ENCODE assay signal across 8 cellular contexts in the genomic region with DNA sequence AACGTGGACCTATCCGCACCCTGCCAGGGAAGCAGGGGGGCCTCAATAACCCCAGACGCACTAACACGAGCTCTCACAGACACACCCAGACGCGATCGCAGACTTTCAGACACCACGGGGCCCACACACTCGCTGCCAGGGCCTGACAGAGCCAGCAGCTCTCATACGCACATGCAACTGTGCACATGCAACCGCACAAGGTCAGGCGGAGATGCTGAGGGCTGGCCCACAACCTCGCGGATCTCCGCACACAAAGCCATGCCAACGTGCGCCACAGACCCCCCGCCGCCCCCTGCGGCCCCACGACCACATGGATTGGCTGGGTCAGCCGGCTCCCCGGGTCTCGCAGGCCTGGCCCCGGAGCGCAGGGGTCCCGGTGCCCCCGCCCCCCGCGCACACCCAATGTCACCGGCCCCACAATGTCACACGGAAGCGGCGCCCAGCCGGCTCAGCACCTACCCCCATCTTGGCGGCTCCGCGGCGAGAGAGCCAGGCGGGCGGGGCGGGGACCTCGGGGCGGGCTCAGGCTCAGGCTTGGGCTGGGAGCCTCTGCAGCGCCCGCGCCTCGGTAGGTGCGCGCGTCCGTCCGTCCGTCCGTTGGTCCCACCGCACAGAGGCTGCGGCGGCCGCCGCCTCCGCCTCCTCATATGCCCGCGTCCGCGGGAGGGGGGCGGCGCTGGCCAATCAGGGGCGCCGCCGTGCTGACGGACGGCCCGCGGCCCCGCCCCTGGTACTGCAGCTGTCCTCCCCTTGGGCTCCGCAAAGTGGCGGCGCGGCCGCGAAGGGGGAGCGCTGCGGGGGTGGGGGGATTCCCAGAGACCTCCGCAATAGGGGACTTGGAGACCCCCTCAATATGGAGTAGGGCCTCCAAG. TPM values are rescaled to one million over a fixed set of nuclear protein-coding genes. Genes with fewer than 3 reads are reported as not detected.
DNase-seq lines count a peak whose midpoint lies in the region; ATAC-seq lines count a peak whose summit lies in the region.

A gene (minus strand): TSS at position 619 of the 872 bp plus-strand sequence. CDS start 154 bp downstream, at position 465.

- H3K27ac Mint-ChIP-seq in activated naive CD8-positive, alpha-beta T cell treated with anti-CD3 and anti-CD28 coated beads for 36 hours: peak within 1 kb of the TSS; percentile 8

- DNase-seq in Daoy (ENCODE audit: low read depth): peak; percentile 83
- peak; percentile 18 to 34 for DNase-seq in Kasumi-1 (lab: John Stamatoyannopoulos, UW)
- peak; percentile 79 for DNase-seq in SK-N-DZ (ENCODE audit: low spot score)
- peak; percentile 79 for DNase-seq in activated naive CD8-positive, alpha-beta T cell treated with anti-CD3 and anti-CD28 coated beads for 36 hours
- peak; percentile 66 for DNase-seq in left cardiac atrium

- peaks cover 39% of the 10 kb centered on the region for H3K27me3 Mint-ChIP-seq in activated naive CD8-positive, alpha-beta T cell treated with anti-CD3 and anti-CD28 coated beads for 36 hours

- peaks cover 17% of the 10 kb centered on the region for H3K4me1 Mint-ChIP-seq in activated naive CD8-positive, alpha-beta T cell treated with anti-CD3 and anti-CD28 coated beads for 36 hours

- no peaks in the 10 kb centered on the region for H3K36me3 ChIP-seq in rectal smooth muscle tissue (ENCODE audit: control insufficient read depth, insufficient read depth, low read length)

- no peak within 1 kb of the TSS for H3K9ac ChIP-seq in rectal smooth muscle tissue (ENCODE audit: low read length)

- H3K4me3 ChIP-seq in rectal smooth muscle tissue (ENCODE audit: low read length): peak within 1 kb of the TSS; percentile 46

- no peak within 1 kb of the TSS for H3K27ac ChIP-seq in rectal smooth muscle tissue (ENCODE audit: low read depth, low read length)

- peak within 1 kb of the TSS; percentile 83 for H3K4me3 Mint-ChIP-seq in activated naive CD8-positive, alpha-beta T cell treated with anti-CD3 and anti-CD28 coated beads for 36 hours

- ATAC-seq in left cardiac atrium: peak; percentile 80 to 84
- ATAC-seq in HG03378 (IDR thresholded peaks at IDR 0.05; ENCODE audit: unreplicated experiment): no peak
- ATAC-seq in GM19463 (IDR thresholded peaks at IDR 0.05; ENCODE audit: unreplicated experiment): no peak

- no peaks in the 10 kb centered on the region for H3K9me3 Mint-ChIP-seq in activated naive CD8-positive, alpha-beta T cell treated with anti-CD3 and anti-CD28 coated beads for 36 hours

- intact Hi-C loops in left cardiac atrium (cut with DNase I): no loop called here

- H3K36me3 Mint-ChIP-seq in activated naive CD8-positive, alpha-beta T cell treated with anti-CD3 and anti-CD28 coated beads for 36 hours: no peaks in the 10 kb centered on the region

- H3K27me3 ChIP-seq in rectal smooth muscle tissue (ENCODE audit: control insufficient read depth, insufficient read depth, low read length): peaks cover 45% of the 10 kb centered on the region

- no peaks in the 10 kb centered on the region for H3K4me1 ChIP-seq in rectal smooth muscle tissue (ENCODE audit: control insufficient read depth, insufficient read depth, low read length)

RNA-seq across cellular contexts. Expression of the gene that starts here (rescaled TPM):
- 0.97 and 1.6 TPM in 2 replicates for total RNA-seq in Daoy (2014; rRNA removed; shearing (Covaris generic))
- polyA plus RNA-seq in SK-N-DZ (2014; cell fraction: cytosol; rRNA removed): 59.1 and 60.5 TPM in 2 replicates
- polyA plus RNA-seq in SK-N-DZ (2014; cell fraction: nucleus; rRNA removed): 28.8 and 38.0 TPM in 2 replicates
- 1 to 10 TPM; 4.3 to 4.8 TPM for total RNA-seq in activated naive CD8-positive, alpha-beta T cell treated with anti-CD3 and anti-CD28 coated beads for 36 hours
- total RNA-seq in left cardiac atrium: 100 to 1,000 TPM; 235 to 274 TPM

Comparison
In these comparisons a context has a peak if more than half of its experiments do, and no peak if none do; other contexts are left out.
1. RNA of the gene that starts here (total RNA-seq): 235 to 274 TPM in left cardiac atrium; 4.3 to 4.8 TPM in activated naive CD8-positive, alpha-beta T cell treated with anti-CD3 and anti-CD28 coated beads for 36 hours and 0.97 to 1.6 TPM in Daoy; every median in the first group is over 10 times any median in the second.
2. DNase-seq: peak in every context shown above with its lines; median percentile 83 in Daoy; 79 in SK-N-DZ; 79 in activated naive CD8-positive, alpha-beta T cell treated with anti-CD3 and anti-CD28 coated beads for 36 hours; 66 in left cardiac atrium; 26 in Kasumi-1.
3. ATAC-seq: peak in left cardiac atrium (2 of 2); none in HG03378 (single experiment) and GM19463 (single experiment).